15 cellular contexts compared by ENCODE assay signal in the genomic region with DNA sequence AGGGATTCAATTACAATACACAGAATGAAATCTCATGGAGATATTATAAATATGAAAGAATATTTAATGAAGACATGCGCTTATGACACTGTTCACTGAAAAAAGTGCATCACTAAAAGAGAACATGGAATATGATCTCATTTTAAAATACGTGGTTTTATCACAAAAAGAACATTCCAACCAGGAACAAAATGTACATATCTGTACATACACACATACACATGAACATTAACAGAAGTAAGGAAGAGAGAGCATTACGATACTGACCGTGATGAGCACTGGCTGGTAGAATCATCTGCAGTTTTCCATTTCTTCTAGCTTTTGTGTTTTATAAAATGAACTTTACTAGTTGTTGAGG. TPM values are rescaled to one million over a fixed set of nuclear protein-coding genes. Genes with fewer than 3 reads are reported as not detected.
DNase-seq lines count a peak whose midpoint lies in the region; FAIRE-seq and TF ChIP-seq lines count a peak whose summit lies in the region.
"Had no signal": no experiment of that assay in that cellular context is flagged by ENCODE, and none has a peak within 500 bp of the region (broad histone marks: within the 10 kb centered on the region; RNA-seq: fewer than 3 reads in every experiment).

No MANE protein-coding gene starts in this region.

- no peak for DNase-seq in PC-9
- no peak for DNase-seq in endothelial cell of umbilical vein (ENCODE audit: low read depth, low spot score)
- DNase-seq in NCI-H1436 (lab: John Stamatoyannopoulos, UW): no peak
- no peak for DNase-seq in hepatic stellate cell (ENCODE audit: low spot score)
- DNase-seq in ovary: no peak
- DNase-seq: CD8-positive, alpha-beta memory T cell; NK-92 treated with Interleukin-12 subunit alpha and Interleukin-12 subunit beta, amount 100 ng/mL, for 24 hours; stimulated activated naive B cell treated with anti-CD40 and anti-IgM and Interleukin-4, amounts not matched to agents 10 μg/mL and 1 μg/mL and 100 μg/mL, for 72 hours; T-helper 9 cell had no signal

- H3K9me1 ChIP-seq in endothelial cell of umbilical vein (replicated peaks; ENCODE audit: control insufficient read depth, extremely low read depth, insufficient read depth, low read length): no peaks in the 10 kb centered on the region

- peaks cover 37% of the 10 kb centered on the region for H3F3A ChIP-seq in PC-9 (ENCODE audit: insufficient read depth, low read depth)

- H4K20me1 ChIP-seq in PC-9 (ENCODE audit: insufficient read depth): peaks cover 40% of the 10 kb centered on the region
- H4K20me1 ChIP-seq in endothelial cell of umbilical vein (replicated peaks; ENCODE audit: control insufficient read depth, extremely low read depth, insufficient read depth, low read length): peaks cover 7% of the 10 kb centered on the region

- BruUV-seq in PC-9 (replicated peaks; lab: Mats Ljungman, UMichigan) (no TSS peak), endothelial cell of umbilical vein (replicated peaks; lab: Mats Ljungman, UMichigan) (TSS peak; percentile 54)

- H3K79me2 ChIP-seq in PC-9 (ENCODE audit: low read depth) (peaks cover 99% of the 10 kb centered on the region), endothelial cell of umbilical vein (ENCODE audit: control insufficient read depth, insufficient read depth, low read length) (peaks cover 94% of the 10 kb centered on the region)

- H3K4me1 ChIP-seq in HEK293 (ENCODE audit: control insufficient read depth, insufficient read depth, low read length) (peaks cover 26% of the 10 kb centered on the region), PC-9 (replicated peaks; ENCODE audit: insufficient read depth) (peaks cover 29% of the 10 kb centered on the region), endothelial cell of umbilical vein (ENCODE audit: control insufficient read depth, extremely low read depth, insufficient read depth, low read length) (peaks cover 22% of the 10 kb centered on the region), skeletal muscle satellite cell (ENCODE audit: control insufficient read depth, insufficient read depth, low read length) (peaks cover 16% of the 10 kb centered on the region), ovary (ENCODE audit: insufficient read depth) (no peaks in the 10 kb centered on the region)
- H3K4me1 ChIP-seq: colonic mucosa, prostate gland had no signal

- no peak for TF ChIP-seq POLR2A in endothelial cell of umbilical vein (IDR thresholded peaks at IDR 0.05; ENCODE audit: low read depth, low read length)
- no peak for TF ChIP-seq POLR2A in ovary (IDR thresholded peaks at IDR 0.05)

- FAIRE-seq in endothelial cell of umbilical vein (lab: Jason Lieb, UNC): no peak

- H3K4me3 ChIP-seq in HEK293 (ENCODE audit: low read depth, low read length) (no peak overlapping the region), PC-9 (no peak overlapping the region), endothelial cell of umbilical vein (replicated peaks in 1 of 3; ENCODE audit: insufficient read depth in 1 of 3, low read depth in 1 of 3, low read length in 3 of 3) (no peak overlapping the region), skeletal muscle satellite cell (ENCODE audit: low read length) (no peak overlapping the region), ovary (no peak overlapping the region)
- H3K4me3 ChIP-seq: colonic mucosa, mucosa of descending colon, prostate gland, thoracic aorta had no signal

- H3K9me2 ChIP-seq in PC-9 (ENCODE audit: insufficient read depth): no peaks in the 10 kb centered on the region

- H3K9me3 ChIP-seq in HEK293 (ENCODE audit: control insufficient read depth, insufficient read depth, low read depth, low read length) (no peaks in the 10 kb centered on the region), PC-9 (ENCODE audit: insufficient read depth, low read depth) (no peaks in the 10 kb centered on the region), endothelial cell of umbilical vein (replicated peaks; ENCODE audit: control insufficient read depth, insufficient read depth, low read length) (no peaks in the 10 kb centered on the region), skeletal muscle satellite cell (replicated peaks; ENCODE audit: low read length) (no peaks in the 10 kb centered on the region), ovary (no peaks in the 10 kb centered on the region)
- H3K9me3 ChIP-seq: colonic mucosa, mucosa of descending colon, prostate gland, thoracic aorta had no signal

- H2AFZ ChIP-seq in PC-9: no peak overlapping the region
- no peak overlapping the region for H2AFZ ChIP-seq in endothelial cell of umbilical vein (ENCODE audit: low read depth, low read length)

- peak overlapping the region; percentile 13 for H3K4me2 ChIP-seq in PC-9
- peak overlapping the region; percentile 45 for H3K4me2 ChIP-seq in endothelial cell of umbilical vein (ENCODE audit: insufficient read depth, low read length)
- peak overlapping the region; percentile 14 for H3K4me2 ChIP-seq in skeletal muscle satellite cell (ENCODE audit: low read length)

- CTCF ChIA-PET in HEK293 (lab: Yijun Ruan, JAX) (interaction anchor here (0.5 to 2.8 kb wide), 19 partner anchors 9 to 168 kb away, joined by 3 to 15 read pairs (median 6); no protein-coding TSS in a partner anchor), PC-9 (lab: Charles Lee) (interaction anchor here (0.6 to 0.9 kb wide), 3 partner anchors 73 to 246 kb away, joined by 3 to 5 read pairs (median 3); no protein-coding TSS in a partner anchor), endothelial cell of umbilical vein (lab: Charles Lee) (interaction anchor here (0.9 to 6.4 kb wide), 17 partner anchors 9 to 158 kb away, joined by 3 to 40 read pairs (median 4); no protein-coding TSS in a partner anchor)

- intact Hi-C loops in PC-9 (cut with micrococcal nuclease; ENCODE audit: unreplicated experiment): loop anchor here (1.0 kb wide), 2 partner anchors 114 to 158 kb away; no protein-coding TSS in a partner anchor
- intact Hi-C loops in endothelial cell of umbilical vein (cut with micrococcal nuclease): loop anchor here (1.0 to 5.0 kb wide), 4 partner anchors 32 to 114 kb away; a partner anchor contains a TSS
- intact Hi-C loops in ovary (cut with DNase I): no loop called here

- TF ChIP-seq CTCF in HEK293 (tag by site-specific recombination; IDR thresholded peaks at IDR 0.05) (no peak), PC-9 (conservative IDR thresholded peaks at IDR 0.05) (no peak), endothelial cell of umbilical vein (IDR thresholded peaks at IDR 0.05; ENCODE audit: extremely low read depth in 1 of 2, insufficient read depth in 1 of 2, low read depth in 1 of 2, low read length in 2 of 2) (no peak), ovary (IDR thresholded peaks at IDR 0.05) (no peak)

- no peak for TF ChIP-seq EP300 in ovary (IDR thresholded peaks at IDR 0.05)

- POLR2A ChIA-PET in HEK293 (lab: Yijun Ruan, JAX): interaction anchor here (1.3 to 1.7 kb wide), 4 partner anchors 37 to 100 kb away, joined by 3 to 7 read pairs (median 4); no protein-coding TSS in a partner anchor
- POLR2A ChIA-PET in PC-9 (lab: Charles Lee; ENCODE audit: unreplicated experiment): no interaction called here
- POLR2A ChIA-PET in endothelial cell of umbilical vein (lab: Charles Lee): interaction anchor here (0.6 kb wide), 1 partner anchor 12 kb away, joined by 6 read pairs; no protein-coding TSS in a partner anchor

- peaks cover 0 to 3% of the 10 kb centered on the region in 2 experiments; a peak in 1 of 3 replicates for H3K36me3 ChIP-seq in HEK293 (ENCODE audit: control insufficient read depth in 2 of 2, insufficient read depth in 1 of 2, low read length in 2 of 2)
- H3K36me3 ChIP-seq in PC-9 (ENCODE audit: low read depth): peaks cover 4% of the 10 kb centered on the region; the same call in 1 of the 2 replicates
- H3K36me3 ChIP-seq in endothelial cell of umbilical vein (ENCODE audit: control insufficient read depth in 2 of 2, extremely low read depth in 1 of 2, insufficient read depth in 2 of 2, low read length in 2 of 2): peaks cover 0 to 3% of the 10 kb centered on the region in 2 experiments
- H3K36me3 ChIP-seq in skeletal muscle satellite cell (ENCODE audit: insufficient read depth, low read length): no peaks in the 10 kb centered on the region
- no peaks in the 10 kb centered on the region for H3K36me3 ChIP-seq in ovary
- H3K36me3 ChIP-seq: colonic mucosa, prostate gland, thoracic aorta had no signal

- H3K27ac ChIP-seq in HEK293 (ENCODE audit: extremely low read depth, low read depth, low read length) (no peak overlapping the region; the same call in 1 of the 2 replicates), PC-9 (peak overlapping the region; percentile 71), endothelial cell of umbilical vein (ENCODE audit: insufficient read depth, low read depth, low read length) (peak overlapping the region; percentile 49), ovary (no peak overlapping the region)
- H3K27ac ChIP-seq: colonic mucosa, prostate gland, thoracic aorta had no signal

- H3K27me3 ChIP-seq in PC-9 (ENCODE audit: insufficient read depth, low read depth) (no peaks in the 10 kb centered on the region), endothelial cell of umbilical vein (ENCODE audit: control insufficient read depth in 2 of 2, insufficient read depth in 2 of 2, low read length in 2 of 2) (no peaks in the 10 kb centered on the region), skeletal muscle satellite cell (ENCODE audit: control insufficient read depth, insufficient read depth, low read length) (no peaks in the 10 kb centered on the region), ovary (no peaks in the 10 kb centered on the region)
- H3K27me3 ChIP-seq: colonic mucosa had no signal

- WGBS in ovary, 3 donors: 68 to 72% (median 70%) methylated on average over 4 of the region's 4 CpGs

- H3K9ac ChIP-seq in endothelial cell of umbilical vein (replicated peaks; ENCODE audit: extremely low read depth, insufficient read depth, low read length): peak overlapping the region; percentile 43
- no peak overlapping the region for H3K9ac ChIP-seq in skeletal muscle satellite cell (ENCODE audit: low read depth, low read length)

- dilution Hi-C loops in endothelial cell of umbilical vein (cut with MboI; ENCODE audit: extremely low pct_ligation_motif_present, low sequenced_read_pairs): no loop called here

TF ChIP-seq in HEK293, 187 proteins besides CTCF, POLR2A, EP300 and RAD21 (continues in another document):
- no peak for TF ChIP-seq ZNF426 (tag by site-specific recombination; IDR thresholded peaks at IDR 0.05)

RNA-seq across cellular contexts. Expression of a gene that starts 39.4 kb away (rescaled TPM):
- total RNA-seq in PC-9 (2021) (132 and 139 TPM in 2 replicates), endothelial cell of umbilical vein (111 and 117 TPM in 2 replicates), ovary (1 to 10 TPM in 1 of 7 donors, under 1 TPM in 4, not detected in 2; 0.23 to 1.3 (median 0.50) TPM)
- polyA plus RNA-seq in endothelial cell of umbilical vein (30.7 and 41.2 TPM in 2 replicates), ovary (under 1 TPM; 0.20 to 0.40 TPM)
- 59.9 and 81.1 TPM in 2 replicates for polyA plus RNA-seq in endothelial cell of umbilical vein (2011; cell fraction: cytosol; rRNA removed)
- 125 and 193 TPM in 2 replicates for polyA plus RNA-seq in endothelial cell of umbilical vein (2011; cell fraction: nucleus; rRNA removed)
- 73.1 and 143 TPM in 2 replicates for polyA plus RNA-seq in endothelial cell of umbilical vein (2012)
- 76.6 and 80.5 TPM in 2 replicates for polyA minus RNA-seq in endothelial cell of umbilical vein
- polyA minus RNA-seq in endothelial cell of umbilical vein (2011; cell fraction: cytosol; rRNA and poly(A)+ RNA removed): 45.8 TPM
- 130 and 167 TPM in 2 replicates for polyA minus RNA-seq in endothelial cell of umbilical vein (2011; cell fraction: nucleus; rRNA and poly(A)+ RNA removed)
- 33.2 and 58.8 TPM in 2 replicates for total RNA-seq in skeletal muscle satellite cell (2012; rRNA removed)

Comparison
In these comparisons a context has a peak if more than half of its experiments do, and no peak if none do; other contexts are left out.
1. H3K27ac ChIP-seq: peak in PC-9 (single experiment) and endothelial cell of umbilical vein (single experiment); none in HEK293 (single experiment) and ovary (0 of 2).
2. RNA of a gene that starts 39.4 kb away (total RNA-seq): 132 to 139 TPM in PC-9 and 111 to 117 TPM in endothelial cell of umbilical vein; 0.23 to 1.3 TPM in ovary; every median in the first group is over 10 times any median in the second.
3. intact Hi-C loops: an anchor here in PC-9 (1.0 kb wide) and endothelial cell of umbilical vein (1.0 to 5.0 kb wide); none called in ovary.
4. Peak in every context shown above with its lines, with median percentiles within 50 percentile points of each other: H3K4me2 ChIP-seq.